16 cellular contexts compared by ENCODE assay signal in genomic region chr3:11136116-11136515, GRCh38. TPM values are rescaled to one million over a fixed set of nuclear protein-coding genes. Genes with fewer than 3 reads are reported as not detected.
DNase-seq lines count a peak whose midpoint lies in the region; ATAC-seq and TF ChIP-seq lines count a peak whose summit lies in the region.
"Had no signal": no experiment of that assay in that cellular context is flagged by ENCODE, and none has a peak within 500 bp of the region (broad histone marks: within the 10 kb centered on the region; RNA-seq: fewer than 3 reads in every experiment).

No MANE protein-coding gene starts in this region.

- H3K27ac Mint-ChIP-seq in glutamatergic neuron (ENCODE audit: unreplicated experiment): no peak overlapping the region
- H3K27ac Mint-ChIP-seq: activated CD4-positive, alpha-beta memory T cell treated with anti-CD3 and anti-CD28 coated beads for 36 hours; activated T-helper 2 cell treated with anti-CD3 and anti-CD28 coated beads, Interferon-gamma antibody, Interleukin-2, Interleukin-4, amounts not matched to agents 10 μg/mL and 5 μg/mL and 100 μg/mL, durations not matched to agents 14 hours and 24 hours and 36 hours had no signal

- H3K9me3 ChIP-seq in SJSA1 (replicated peaks) (no peaks in the 10 kb centered on the region), fibroblast of lung (ENCODE audit: control insufficient read depth, insufficient read depth, low read depth, low read length) (no peaks in the 10 kb centered on the region)
- H3K9me3 ChIP-seq: HAP-1 had no signal

- H3K4me3 Mint-ChIP-seq in glutamatergic neuron (ENCODE audit: unreplicated experiment): no peak overlapping the region
- H3K4me3 Mint-ChIP-seq: activated CD4-positive, alpha-beta memory T cell treated with anti-CD3 and anti-CD28 coated beads for 36 hours had no signal

- DNase-seq in EL (peak; percentile 45), SJSA1 (ENCODE audit: low read depth in 1 of 2, low spot score in 2 of 2) (peak in 1 of 2 experiments; percentile 32), fibroblast of lung (ENCODE audit: low read depth in 2 of 2) (peak; percentile 58 to 69), sciatic nerve (ENCODE audit: low spot score) (no peak), AG08396 (ENCODE audit: low spot score) (no peak), glutamatergic neuron (no peak)
- no peak for DNase-seq in activated naive CD4-positive, alpha-beta T cell (lab: John Stamatoyannopoulos, UW)
- DNase-seq: activated CD4-positive, alpha-beta memory T cell treated with anti-CD3 and anti-CD28 coated beads for 36 hours; NCI-H1694 treated with DMSO at 0.1 percent for 48 hours; NCI-H748 treated with DMSO at 0.1 percent for 48 hours; Right ventricle myocardium superior had no signal

- H3K36me3 Mint-ChIP-seq in glutamatergic neuron (ENCODE audit: unreplicated experiment): no peaks in the 10 kb centered on the region
- H3K36me3 Mint-ChIP-seq: activated CD4-positive, alpha-beta memory T cell treated with anti-CD3 and anti-CD28 coated beads for 36 hours had no signal

- no peaks in the 10 kb centered on the region for H3K79me2 ChIP-seq in fibroblast of lung (ENCODE audit: control insufficient read depth, insufficient read depth, low read length)

- H3K4me1 Mint-ChIP-seq in glutamatergic neuron (ENCODE audit: low read depth, unreplicated experiment): peaks cover under 1% of the 10 kb centered on the region

- H3K27me3 ChIP-seq in SJSA1 (replicated peaks) (no peaks in the 10 kb centered on the region), fibroblast of lung (ENCODE audit: control insufficient read depth, insufficient read depth, low read length) (no peaks in the 10 kb centered on the region)
- H3K27me3 ChIP-seq: cardiac muscle cell, tibial nerve had no signal

- ATAC-seq in sciatic nerve: peak; percentile 5
- no peak for ATAC-seq in HG02610 (IDR thresholded peaks at IDR 0.05; ENCODE audit: unreplicated experiment)

- H3K9me3 Mint-ChIP-seq in glutamatergic neuron (ENCODE audit: unreplicated experiment): peaks cover 5% of the 10 kb centered on the region
- H3K9me3 Mint-ChIP-seq: activated CD4-positive, alpha-beta memory T cell treated with anti-CD3 and anti-CD28 coated beads for 36 hours; activated T-helper 2 cell treated with anti-CD3 and anti-CD28 coated beads, Interferon-gamma antibody, Interleukin-2, Interleukin-4, amounts not matched to agents 10 μg/mL and 5 μg/mL and 100 μg/mL, durations not matched to agents 14 hours and 24 hours and 36 hours had no signal

- peaks cover 4% of the 10 kb centered on the region for H3K27me3 Mint-ChIP-seq in glutamatergic neuron (ENCODE audit: unreplicated experiment)

- H3K27ac ChIP-seq in SJSA1 (peak overlapping the region; percentile 94), fibroblast of lung (ENCODE audit: insufficient read depth, low read length) (peak overlapping the region; percentile 92)
- H3K27ac ChIP-seq: cardiac muscle cell had no signal

- peaks cover 25% of the 10 kb centered on the region for H3K4me1 ChIP-seq in SJSA1 (replicated peaks)
- peaks cover 13% of the 10 kb centered on the region for H3K4me1 ChIP-seq in fibroblast of lung (ENCODE audit: control insufficient read depth, extremely low read depth, insufficient read depth, low read length)
- H3K4me1 ChIP-seq: HAP-1 had no signal

- H4K20me1 ChIP-seq in fibroblast of lung (ENCODE audit: control insufficient read depth, extremely low read depth, insufficient read depth, low read length): no peaks in the 10 kb centered on the region

- peak overlapping the region; percentile 45 for H3K9ac ChIP-seq in fibroblast of lung (ENCODE audit: insufficient read depth, low read length)

- no peak overlapping the region for H2AFZ ChIP-seq in fibroblast of lung (ENCODE audit: low read length)

- intact Hi-C loops in sciatic nerve (cut with DNase I): no loop called here

- H3K4me2 ChIP-seq in fibroblast of lung (ENCODE audit: extremely low read depth, insufficient read depth, low read length): no peak overlapping the region

- TF ChIP-seq CTCF in fibroblast of lung (conservative IDR thresholded peaks at IDR 0.05 in 1 of 2, IDR thresholded peaks at IDR 0.05 in 1 of 2; ENCODE audit: low read depth in 1 of 2, low read length in 2 of 2): no peak
- no peak for TF ChIP-seq CTCF in glutamatergic neuron (IDR thresholded peaks at IDR 0.05; ENCODE audit: partially characterized antibody, unreplicated experiment)

- H3K4me3 ChIP-seq in SJSA1 (peak overlapping the region; percentile 35; the same call in 1 of the 2 replicates), fibroblast of lung (replicated peaks in 1 of 4; ENCODE audit: control extremely low read depth in 1 of 4, insufficient read depth in 1 of 4, low read depth in 3 of 4, low read length in 4 of 4) (no peak overlapping the region)
- H3K4me3 ChIP-seq: cardiac muscle cell, HAP-1 had no signal

- H3K36me3 ChIP-seq in SJSA1 (no peaks in the 10 kb centered on the region), fibroblast of lung (ENCODE audit: control insufficient read depth, insufficient read depth, low read length) (no peaks in the 10 kb centered on the region)
- H3K36me3 ChIP-seq: cardiac muscle cell, HAP-1, tibial nerve had no signal

RNA-seq across cellular contexts. Expression of gene HRH1, which starts 18.2 kb away (rescaled TPM):
- 15.9 and 21.9 TPM in 2 replicates for total RNA-seq in SJSA1 (2014; rRNA removed; shearing (Covaris generic))
- total RNA-seq in fibroblast of lung (30.6 and 32.6 TPM in 2 replicates), sciatic nerve (40.3 TPM), glutamatergic neuron (ENCODE audit: unreplicated experiment) (not detected)
- polyA plus RNA-seq in fibroblast of lung: 11.2 and 12.6 TPM in 2 replicates
- 7.5 and 8.7 TPM in 2 replicates for polyA plus RNA-seq in fibroblast of lung (2012)
- 24.5 and 28.1 TPM in 2 replicates for polyA minus RNA-seq in fibroblast of lung (ENCODE audit: low replicate concordance)
- total RNA-seq: cardiac muscle cell had no signal
- polyA plus RNA-seq: cardiac muscle cell had no signal

Comparison
In these comparisons a context has a peak if more than half of its experiments do, and no peak if none do; other contexts are left out.
1. DNase-seq: peak in EL (single experiment) and fibroblast of lung (2 of 2); none in sciatic nerve (single experiment), activated naive CD4-positive, alpha-beta T cell (0 of 4), AG08396 (single experiment) and glutamatergic neuron (single experiment).
2. RNA of gene HRH1, which starts 18.2 kb away (total RNA-seq): 40.3 TPM in sciatic nerve (single experiment), 30.6 to 32.6 TPM in fibroblast of lung and 15.9 to 21.9 TPM in SJSA1; not detected in glutamatergic neuron (single experiment); every median in the first group is over 10 times any median in the second.